Comparison of ENCODE assay signal across 8 cellular contexts in the genomic region with DNA sequence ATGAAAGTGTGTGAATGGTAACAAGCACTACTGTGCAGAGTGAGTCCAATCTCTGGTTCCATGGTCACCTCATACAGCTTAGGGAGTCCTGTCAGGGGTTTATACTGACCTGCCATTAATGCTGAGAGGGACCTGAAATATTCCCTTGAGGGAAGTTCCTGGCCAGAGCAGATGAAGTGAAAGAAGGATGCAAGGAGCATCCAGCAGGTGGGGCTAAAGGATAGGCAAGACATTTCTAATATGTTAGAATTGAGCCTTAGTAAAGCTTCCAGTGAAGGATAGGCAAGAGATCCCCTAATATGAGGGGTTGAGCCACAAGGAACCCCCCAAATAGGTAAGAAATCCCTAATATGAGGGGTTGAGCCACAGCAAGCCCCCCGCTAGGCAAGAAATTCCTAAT. TPM values are rescaled to one million over a fixed set of nuclear protein-coding genes. Genes with fewer than 3 reads are reported as not detected.
DNase-seq lines count a peak whose midpoint lies in the region; ATAC-seq and TF ChIP-seq lines count a peak whose summit lies in the region.

No MANE protein-coding gene starts in this region.

- no peak for TF ChIP-seq POLR2A in NB4 (IDR thresholded peaks at IDR 0.05; ENCODE audit: extremely low read depth, insufficient read length)

- intact Hi-C loops in psoas muscle (cut with DNase I), result no loop called here
- intact Hi-C loops in left lung (cut with DNase I), result no loop called here

- H3K36me3 Mint-ChIP-seq in endodermal cell (ENCODE audit: low read depth), result peaks cover 12% of the 10 kb centered on the region

- H3K4me1 Mint-ChIP-seq in endodermal cell, result no peaks in the 10 kb centered on the region

- H3K9me3 Mint-ChIP-seq in endodermal cell, result peaks cover 44% of the 10 kb centered on the region

- H3K9ac ChIP-seq in endodermal cell (ENCODE audit: extremely low read depth, low read length, poor library complexity, severe bottlenecking), result no peak overlapping the region

- peaks cover 41% of the 10 kb centered on the region for H3K9me3 ChIP-seq in endodermal cell (ENCODE audit: control insufficient read depth, low read length)
- peaks cover 14% of the 10 kb centered on the region for H3K9me3 ChIP-seq in psoas muscle
- H3K9me3 ChIP-seq in left lung, result peaks cover 0 to 47% of the 10 kb centered on the region in 2 donors

- H3K4me3 ChIP-seq in NB4 (ENCODE audit: low read depth, low read length) (no peak overlapping the region), endodermal cell (ENCODE audit: low read length) (peak overlapping the region; percentile 29), psoas muscle (no peak overlapping the region), left lung (no peak overlapping the region)

- H3K36me3 ChIP-seq in endodermal cell (ENCODE audit: control insufficient read depth, insufficient read depth, low read length) (no peaks in the 10 kb centered on the region), psoas muscle (ENCODE audit: insufficient read depth in 1 of 2, low read depth in 1 of 2) (no peaks in the 10 kb centered on the region), left lung (no peaks in the 10 kb centered on the region)

- DNase-seq in DMS153 treated with DMSO at 0.1 percent for 48 hours (lab: John Stamatoyannopoulos, UW; ENCODE audit: unreplicated experiment) (peak; percentile 3), DMS153 (lab: John Stamatoyannopoulos, UW) (no peak), NB4 (ENCODE audit: low read depth) (peak; percentile 58), endodermal cell (peak; percentile 88), psoas muscle (no peak), NCI-H2081 (lab: John Stamatoyannopoulos, UW) (no peak), left lung (no peak), cortex of kidney (lab: John Stamatoyannopoulos, UW) (no peak)

- H3K27ac Mint-ChIP-seq in endodermal cell, result no peak overlapping the region

- WGBS in endodermal cell (ENCODE audit: insufficient coverage in 1 of 2, insufficient read length in 1 of 2), 2 experiments, result 9% methylated on average over 1 of the region's 1 CpG; no CpG with 5 or more reads in 1 of the 2 experiments
- WGBS in psoas muscle, 3 donors, result 0% methylated on average over 1 of the region's 1 CpG

- H3K4me3 Mint-ChIP-seq in endodermal cell, result no peak overlapping the region

- peak; percentile 74 for TF ChIP-seq CTCF in NB4 (IDR thresholded peaks at IDR 0.05; ENCODE audit: low read depth, low read length)
- TF ChIP-seq CTCF in endodermal cell (conservative IDR thresholded peaks at IDR 0.05), result peak; percentile 78
- peak; percentile 22 for TF ChIP-seq CTCF in psoas muscle (IDR thresholded peaks at IDR 0.05)
- TF ChIP-seq CTCF in left lung (IDR thresholded peaks at IDR 0.05), result no peak

- H3K27me3 Mint-ChIP-seq in endodermal cell (ENCODE audit: insufficient read depth), result no peaks in the 10 kb centered on the region

- ATAC-seq in psoas muscle (peak in 1 of 4 donors; percentile 38), left lung (no peak)

- H3K27me3 ChIP-seq in endodermal cell (ENCODE audit: control insufficient read depth, insufficient read depth, low read length, poor library complexity, severe bottlenecking) (no peaks in the 10 kb centered on the region), psoas muscle (ENCODE audit: insufficient read depth in 3 of 3, low read length in 2 of 3) (no peaks in the 10 kb centered on the region), left lung (no peaks in the 10 kb centered on the region)

- H3K27ac ChIP-seq in endodermal cell (ENCODE audit: low read depth, low read length) (no peak overlapping the region), psoas muscle (no peak overlapping the region), left lung (no peak overlapping the region)

- no peaks in the 10 kb centered on the region for H3K4me1 ChIP-seq in endodermal cell (ENCODE audit: control insufficient read depth, insufficient read depth, low read length)
- no peaks in the 10 kb centered on the region for H3K4me1 ChIP-seq in psoas muscle
- no peaks in the 10 kb centered on the region for H3K4me1 ChIP-seq in left lung

RNA-seq across cellular contexts. Expression of a gene that starts 25.5 kb away (rescaled TPM):
- total RNA-seq in endodermal cell (10 to 100 TPM; 16.2 to 20.8 TPM), psoas muscle (1 to 10 TPM in 3 of 4 donors, under 1 TPM in 1; 0.57 to 4.0 (median 1.7) TPM), left lung (1 to 10 TPM; 7.6 to 9.3 TPM)
- 7.1 TPM for polyA plus RNA-seq in endodermal cell (2013, experiment 1 of 2)
- polyA plus RNA-seq in endodermal cell (2013, experiment 2 of 2), result 7.9 TPM
- polyA plus RNA-seq in psoas muscle, result 1 to 10 TPM; 1.4 to 3.5 (median 2.3) TPM

RNA-seq across cellular contexts. Expression of a gene that starts 55.5 kb away (rescaled TPM):
- total RNA-seq in endodermal cell (1 to 10 TPM; 1.4 to 1.6 TPM), psoas muscle (under 1 TPM in 1 of 4 donors, not detected in 3; 0.18 TPM), left lung (1 to 10 TPM; 1.3 to 1.4 TPM)
- 0.46 TPM for polyA plus RNA-seq in endodermal cell (2013, experiment 1 of 2)
- polyA plus RNA-seq in endodermal cell (2013, experiment 2 of 2), result 0.41 TPM
- under 1 TPM in 2 of 3 donors, not detected in 1; 0.01 to 0.03 TPM for polyA plus RNA-seq in psoas muscle

RNA-seq across cellular contexts. Expression of a gene that starts 57.3 kb away (rescaled TPM):
- total RNA-seq in endodermal cell (10 to 100 TPM in 1 of 2 donors, 1 to 10 TPM in 1; 9.4 to 14.7 TPM), psoas muscle (10 to 100 TPM in 3 of 4 donors, 1 to 10 TPM in 1; 9.8 to 13.4 (median 12.6) TPM), left lung (10 to 100 TPM; 11.9 to 14.3 TPM)
- 6.4 TPM for polyA plus RNA-seq in endodermal cell (2013, experiment 1 of 2)
- polyA plus RNA-seq in endodermal cell (2013, experiment 2 of 2), result 8.1 TPM
- polyA plus RNA-seq in psoas muscle, result 10 to 100 TPM in 1 of 3 donors, 1 to 10 TPM in 2; 7.2 to 17.9 (median 8.9) TPM

Comparison
In these comparisons a context has a peak if more than half of its experiments do, and no peak if none do; other contexts are left out.
1. DNase-seq: peak in DMS153 treated with DMSO at 0.1 percent for 48 hours (single experiment), NB4 (single experiment) and endodermal cell (single experiment); none in DMS153 (single experiment), psoas muscle (0 of 2), NCI-H2081 (0 of 2), left lung (0 of 2) and cortex of kidney (single experiment).
2. CTCF ChIP-seq: peak in NB4 (single experiment), endodermal cell (single experiment) and psoas muscle (single experiment); none in left lung (0 of 2).